17 cellular contexts compared by ENCODE assay signal in genomic region chr2:73989972-73990371, GRCh38. TPM values are rescaled to one million over a fixed set of nuclear protein-coding genes. Genes with fewer than 3 reads are reported as not detected.
DNase-seq lines count a peak whose midpoint lies in the region; ATAC-seq and TF ChIP-seq lines count a peak whose summit lies in the region.
"Had no signal": no experiment of that assay in that cellular context is flagged by ENCODE, and none has a peak within 500 bp of the region (broad histone marks: within the 10 kb centered on the region; RNA-seq: fewer than 3 reads in every experiment).

No MANE protein-coding gene starts in this region.

- no peak overlapping the region for H2AFZ ChIP-seq in DND-41 (ENCODE audit: low read depth, low read length)
- H2AFZ ChIP-seq: GM23338 had no signal

- peaks cover 63% of the 10 kb centered on the region for H3K4me1 Mint-ChIP-seq in activated naive CD8-positive, alpha-beta T cell treated with anti-CD3 and anti-CD28 coated beads for 36 hours

- H3K27me3 ChIP-seq in BLaER1 (no peaks in the 10 kb centered on the region), DND-41 (ENCODE audit: insufficient read depth, low read length, poor library complexity) (no peaks in the 10 kb centered on the region), neutrophil (no peaks in the 10 kb centered on the region)

- H4K20me1 ChIP-seq in BLaER1 (peaks cover 94% of the 10 kb centered on the region), DND-41 (ENCODE audit: insufficient read depth, low read length) (peaks cover 74% of the 10 kb centered on the region)

- no peak for ATAC-seq in DND-41 (ENCODE audit: insufficient read depth, low read depth)
- no peak for ATAC-seq in left colon
- no peak for ATAC-seq in HG03159 (IDR thresholded peaks at IDR 0.05; ENCODE audit: unreplicated experiment)
- no peak for ATAC-seq in GM18861 (IDR thresholded peaks at IDR 0.05; ENCODE audit: unreplicated experiment)
- ATAC-seq: A549, GM23338, HCT116 had no signal

- no peak overlapping the region for H3K27ac ChIP-seq in BLaER1
- no peak overlapping the region for H3K27ac ChIP-seq in DND-41 (ENCODE audit: low read length)
- H3K27ac ChIP-seq in neutrophil, result peak overlapping the region; percentile 47
- H3K27ac ChIP-seq: A549, KMS-11 had no signal

- H3K4me2 ChIP-seq in BLaER1 (peak overlapping the region; percentile 93), DND-41 (ENCODE audit: insufficient read depth, low read length) (peak overlapping the region; percentile 95)
- H3K4me2 ChIP-seq: A549, KMS-11 had no signal

- H3K27me3 Mint-ChIP-seq in activated naive CD8-positive, alpha-beta T cell treated with anti-CD3 and anti-CD28 coated beads for 36 hours, result no peaks in the 10 kb centered on the region

- DNase-seq in DND-41 (no peak), left colon (no peak)
- DNase-seq in activated naive CD8-positive, alpha-beta T cell treated with anti-CD3 and anti-CD28 coated beads for 36 hours, result no peak
- DNase-seq: DMS53, NCI-H1092, NCI-H146, NCI-H2107, NCI-H2227 treated with DMSO at 0.1 percent for 48 hours, NCI-H524 had no signal

- peaks cover 75% of the 10 kb centered on the region for H3K36me3 Mint-ChIP-seq in activated naive CD8-positive, alpha-beta T cell treated with anti-CD3 and anti-CD28 coated beads for 36 hours

- peak overlapping the region; percentile 12 for H3K27ac Mint-ChIP-seq in activated naive CD8-positive, alpha-beta T cell treated with anti-CD3 and anti-CD28 coated beads for 36 hours
- H3K27ac Mint-ChIP-seq: GM23338 had no signal

- H3K4me1 ChIP-seq in BLaER1 (peaks cover 93% of the 10 kb centered on the region), DND-41 (ENCODE audit: insufficient read depth, low read length) (peaks cover 68% of the 10 kb centered on the region), neutrophil (ENCODE audit: control insufficient read depth in 1 of 2, insufficient read depth in 1 of 2, low read depth in 1 of 2, low read length in 1 of 2) (peaks cover 65 to 76% of the 10 kb centered on the region in 2 experiments)

- H3K9ac ChIP-seq in BLaER1 (no peak overlapping the region), DND-41 (ENCODE audit: low read depth, low read length) (no peak overlapping the region)
- H3K9ac ChIP-seq: KMS-11 had no signal

- peaks cover 3% of the 10 kb centered on the region for H3K9me3 Mint-ChIP-seq in activated naive CD8-positive, alpha-beta T cell treated with anti-CD3 and anti-CD28 coated beads for 36 hours
- H3K9me3 Mint-ChIP-seq: GM23338 had no signal

- TF ChIP-seq CTCF in DND-41 (IDR thresholded peaks at IDR 0.05; ENCODE audit: borderline replicate concordance, extremely low read depth, low read length, poor library complexity, severe bottlenecking), result no peak
- TF ChIP-seq CTCF in neutrophil (IDR thresholded peaks at IDR 0.05), result no peak

- H3K4me3 ChIP-seq in BLaER1 (no peak overlapping the region), DND-41 (ENCODE audit: low read depth in 1 of 2, low read length in 2 of 2) (0 out of 4 replicates have a peak overlapping the region, but pooled peaks of 1 of the 2 experiments have one; percentile 28), neutrophil (ENCODE audit: low read depth in 1 of 2, low read length in 1 of 2) (no peak overlapping the region)
- H3K4me3 ChIP-seq: A549 had no signal

- H3K79me2 ChIP-seq in DND-41 (ENCODE audit: insufficient read depth, low read length), result peaks cover 96% of the 10 kb centered on the region

- no peaks in the 10 kb centered on the region for H3K9me3 ChIP-seq in BLaER1
- no peaks in the 10 kb centered on the region for H3K9me3 ChIP-seq in DND-41 (ENCODE audit: insufficient read depth, low read length, severe bottlenecking)
- H3K9me3 ChIP-seq in neutrophil, result no peaks in the 10 kb centered on the region
- H3K9me3 ChIP-seq: A549 had no signal

- peak overlapping the region; percentile 57 for H3K4me3 Mint-ChIP-seq in activated naive CD8-positive, alpha-beta T cell treated with anti-CD3 and anti-CD28 coated beads for 36 hours

- intact Hi-C loops in left colon (cut with DNase I, micrococcal nuclease), result no loop called here

- peaks cover 90% of the 10 kb centered on the region for H3K36me3 ChIP-seq in BLaER1
- H3K36me3 ChIP-seq in DND-41 (ENCODE audit: insufficient read depth, low read length), result peaks cover 73% of the 10 kb centered on the region
- H3K36me3 ChIP-seq in neutrophil, result peaks cover 37% of the 10 kb centered on the region

RNA-seq across cellular contexts. Expression of gene TET3, which starts 5.3 kb away (rescaled TPM):
- 10 to 100 TPM; 14.8 TPM for total RNA-seq in activated naive CD8-positive, alpha-beta T cell treated with anti-CD3 and anti-CD28 coated beads for 36 hours
- total RNA-seq in left colon, result 10 to 100 TPM; 21.0 to 29.4 TPM
